ENCODE assay signal across 11 cellular contexts in genomic region chr2:25598911-25599310, GRCh38.
"Had no signal": no experiment of that assay in that cellular context is flagged by ENCODE, and none has a peak within 500 bp of the region (broad histone marks: within the 10 kb centered on the region; RNA-seq: fewer than 3 reads in every experiment).

No MANE protein-coding gene starts in this region.

- ATAC-seq: activated CD8-positive, alpha-beta T cell treated with anti-CD3 and anti-CD28 coated beads, Interleukin-2, amount 10 ng/mL, durations not matched to agents 7 days and 5 days; esophagus mucosa; T-helper 17 cell had no signal

- H3K9me3 Mint-ChIP-seq: activated naive CD8-positive, alpha-beta T cell treated with anti-CD3 and anti-CD28 coated beads for 36 hours; type B pancreatic cell had no signal

- FAIRE-seq: endometrium had no signal

- H3K4me3 Mint-ChIP-seq: activated CD8-positive, alpha-beta T cell treated with anti-CD3 and anti-CD28 coated beads, Interleukin-2, amount 10 ng/mL, durations not matched to agents 7 days and 5 days; activated naive CD8-positive, alpha-beta T cell treated with anti-CD3 and anti-CD28 coated beads for 36 hours; T-helper 17 cell; type B pancreatic cell had no signal

- H3K27ac Mint-ChIP-seq: activated CD8-positive, alpha-beta T cell treated with anti-CD3 and anti-CD28 coated beads, Interleukin-2, amount 10 ng/mL, durations not matched to agents 7 days and 5 days; activated naive CD8-positive, alpha-beta T cell treated with anti-CD3 and anti-CD28 coated beads for 36 hours; T-helper 17 cell; type B pancreatic cell had no signal

- H3K27me3 Mint-ChIP-seq: activated naive CD8-positive, alpha-beta T cell treated with anti-CD3 and anti-CD28 coated beads for 36 hours; T-helper 17 cell; type B pancreatic cell had no signal

- DNase-seq: activated CD4-positive, alpha-beta T cell treated with anti-CD3 and anti-CD28 coated beads for 4 hours; activated CD8-positive, alpha-beta memory T cell treated with anti-CD3 and anti-CD28 coated beads, Interleukin-2, amount 50 U/mL, for 4 hours; activated CD8-positive, alpha-beta T cell treated with anti-CD3 and anti-CD28 coated beads, Interleukin-2, amount 10 ng/mL, durations not matched to agents 7 days and 5 days; activated naive CD8-positive, alpha-beta T cell treated with anti-CD3 and anti-CD28 coated beads for 36 hours; aorta; kidney glomerular epithelial cell; stimulated activated CD4-positive, alpha-beta T cell treated with anti-CD3 and anti-CD28 coated beads, Interleukin-1b, Interleukin-23, amount 100 ng/mL, for 48 hours; T-helper 17 cell had no signal
